ENCODE assay signal across 9 cellular contexts in genomic region chr3:51386852-51387229, GRCh38. TPM values are rescaled to one million over a fixed set of nuclear protein-coding genes. Genes with fewer than 3 reads are reported as not detected.
A peak's percentile ranks its signal among the peaks of the same experiment; 100 is the strongest.
DNase-seq lines count a peak whose midpoint lies in the region; ATAC-seq and TF ChIP-seq lines count a peak whose summit lies in the region.
"Had no signal": no experiment of that assay in that cellular context is flagged by ENCODE, and none has a peak within 500 bp of the region (broad histone marks: within the 10 kb centered on the region; RNA-seq: fewer than 3 reads in every experiment).

No MANE protein-coding gene starts in this region.

- 0 out of 2 replicates have a peak overlapping the region, but pooled peaks have one; percentile 81 for H3K9ac ChIP-seq in ES-I3 (ENCODE audit: low read depth, low read length)

- no peak for TF ChIP-seq CTCF in RWPE1 (conservative IDR thresholded peaks at IDR 0.05; ENCODE audit: low read depth)
- TF ChIP-seq CTCF in epithelial cell of proximal tubule (conservative IDR thresholded peaks at IDR 0.05; ENCODE audit: low read depth, low read length), result no peak
- no peak for TF ChIP-seq CTCF in osteocyte (IDR thresholded peaks at IDR 0.05)

- no peaks in the 10 kb centered on the region for H3K27me3 Mint-ChIP-seq in osteocyte (ENCODE audit: unreplicated experiment)

- peaks cover 12% of the 10 kb centered on the region for H3K36me3 Mint-ChIP-seq in osteocyte (ENCODE audit: unreplicated experiment)

- no peak for DNase-seq in RWPE1 (ENCODE audit: low spot score)
- DNase-seq in epithelial cell of proximal tubule (ENCODE audit: low read depth), result no peak
- DNase-seq in osteocyte (ENCODE audit: extremely low spot score, unreplicated experiment), result no peak
- no peak for DNase-seq in nucleus accumbens (lab: John Stamatoyannopoulos, UW)
- no peak for DNase-seq in NCI-H526 treated with DMSO at 0.1 percent for 48 hours (lab: John Stamatoyannopoulos, UW)
- DNase-seq in stimulated activated naive CD4-positive, alpha-beta T cell treated with Interleukin-2 at 50 U/mL for 16 hours (lab: John Stamatoyannopoulos, UW), result no peak
- DNase-seq: WERI-Rb-1 had no signal

- no peaks in the 10 kb centered on the region for H3K9me3 Mint-ChIP-seq in osteocyte (ENCODE audit: unreplicated experiment)

- peaks cover 19% of the 10 kb centered on the region for H3K36me3 ChIP-seq in ES-I3 (ENCODE audit: insufficient read depth, low read length)

- H3K27ac ChIP-seq in RWPE1, result peak overlapping the region; percentile 55
- H3K27ac ChIP-seq: WERI-Rb-1 had no signal

- peak overlapping the region; percentile 64 for H3K27ac Mint-ChIP-seq in osteocyte (ENCODE audit: unreplicated experiment)

- H3K4me1 Mint-ChIP-seq in osteocyte (ENCODE audit: unreplicated experiment), result peaks cover 47% of the 10 kb centered on the region

- peak overlapping the region; percentile 97 for H3K4me3 ChIP-seq in epithelial cell of proximal tubule (ENCODE audit: low read depth, low read length)

- peak overlapping the region; percentile 96 for H3K4me3 Mint-ChIP-seq in osteocyte (ENCODE audit: unreplicated experiment)

- CTCF ChIA-PET in RWPE1 (lab: Yijun Ruan, JAX), result no interaction called here

- H3K4me1 ChIP-seq in ES-I3 (ENCODE audit: insufficient read depth, low read length), result peaks cover 4% of the 10 kb centered on the region

- 0 out of 2 replicates have a peak, but pooled peaks cover 5% of the 10 kb centered on the region for H3K9me3 ChIP-seq in ES-I3 (ENCODE audit: control insufficient read depth, insufficient read depth, low read length)

- no peak for ATAC-seq in GM21423 (IDR thresholded peaks at IDR 0.05; ENCODE audit: unreplicated experiment)

- POLR2A ChIA-PET in RWPE1 (lab: Yijun Ruan, JAX; ENCODE audit: low non-redundant PET), result no interaction called here

RNA-seq across cellular contexts. Expression of gene MANF, which starts 1.8 kb away (rescaled TPM):
- 151 and 265 TPM in 2 replicates for total RNA-seq in epithelial cell of proximal tubule
- total RNA-seq in osteocyte, result 94.1 and 94.8 TPM in 2 replicates

RNA-seq across cellular contexts. Expression of gene RBM15B, which starts 4.2 kb away (rescaled TPM):
- total RNA-seq in epithelial cell of proximal tubule (25.6 and 39.1 TPM in 2 replicates), osteocyte (50.3 and 53.7 TPM in 2 replicates)
